11 cellular contexts compared by ENCODE assay signal in the genomic region with DNA sequence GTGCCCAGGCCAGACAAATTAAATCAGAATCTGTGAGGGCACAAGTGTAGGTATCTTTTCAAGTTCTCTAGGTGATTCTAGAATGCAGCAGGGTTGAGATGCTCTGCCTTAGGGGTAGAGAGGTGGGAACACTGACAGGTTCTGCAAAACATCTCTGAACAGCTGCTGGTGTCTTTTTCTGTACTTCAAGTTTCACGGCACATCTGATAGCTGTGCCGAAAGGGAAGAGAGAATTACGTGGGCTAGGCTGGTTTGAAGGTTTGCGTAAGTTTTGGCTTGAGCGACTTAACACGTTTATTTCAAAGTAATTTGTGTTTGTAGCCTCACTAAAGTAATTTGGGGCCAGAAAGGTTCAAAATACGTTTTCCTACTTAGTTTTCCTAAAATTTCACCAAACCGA. TPM values are rescaled to one million over a fixed set of nuclear protein-coding genes. Genes with fewer than 3 reads are reported as not detected.
DNase-seq lines count a peak whose midpoint lies in the region; ATAC-seq, FAIRE-seq and TF ChIP-seq lines count a peak whose summit lies in the region.
"Had no signal": no experiment of that assay in that cellular context is flagged by ENCODE, and none has a peak within 500 bp of the region (broad histone marks: within the 10 kb centered on the region; RNA-seq: fewer than 3 reads in every experiment).

No MANE protein-coding gene starts in this region.

- SMC1A ChIA-PET in GM12878 (lab: Charles Lee; ENCODE audit: uncharacterized antibody, unreplicated experiment) = interaction anchor here (1.0 to 15.0 kb wide), 9 partner anchors 10 to 280 kb away, joined by 3 to 324 read pairs (median 5); a partner anchor contains a TSS

- no peak for TF ChIP-seq RAD21 in GM12878 (IDR thresholded peaks at IDR 0.05; ENCODE audit: insufficient read depth, low read depth, low read length)

- BruUV-seq in GM12878 (replicated peaks; lab: Mats Ljungman, UMichigan) (no TSS peak), mammary epithelial cell (replicated peaks; lab: Mats Ljungman, UMichigan) (no TSS peak)

- in situ Hi-C loops in GM12878 (cut with MboI) = no loop called here
- in situ Hi-C loops in mammary epithelial cell (cut with MboI; ENCODE audit: low sequenced_read_pairs in 2 of 2) = no loop called here

- H3K9ac ChIP-seq in GM12878 (ENCODE audit: control insufficient read depth, insufficient read depth, low read length) = no peak overlapping the region
- no peak overlapping the region for H3K9ac ChIP-seq in mammary epithelial cell (ENCODE audit: insufficient read depth, low read length)

- TF ChIP-seq CTCF in GM12878 (IDR thresholded peaks at IDR 0.05 in 2 of 3, conservative IDR thresholded peaks at IDR 0.05 in 1 of 3; ENCODE audit: control insufficient read depth in 2 of 3, extremely low read depth in 1 of 3, insufficient read depth in 1 of 3, low read depth in 3 of 3, low read length in 3 of 3) = no peak
- no peak for TF ChIP-seq CTCF in mammary epithelial cell (conservative IDR thresholded peaks at IDR 0.05 in 1 of 2, IDR thresholded peaks at IDR 0.05 in 1 of 2; ENCODE audit: extremely low read depth in 1 of 2, insufficient read depth in 1 of 2, low read depth in 1 of 2, low read length in 2 of 2)

- no peak for TF ChIP-seq EP300 in GM12878 (IDR thresholded peaks at IDR 0.05; ENCODE audit: borderline replicate concordance in 1 of 2, control insufficient read depth in 1 of 2, low read depth in 2 of 2, low read length in 2 of 2)

- dilution Hi-C loops in mammary epithelial cell (cut with HindIII; ENCODE audit: low sequenced_read_pairs) = no loop called here

- no peak for DNase-seq in GM12878 (ENCODE audit: low read depth, low spot score)
- no peak for DNase-seq in mammary epithelial cell
- no peak for DNase-seq in posterior cingulate gyrus
- no peak for DNase-seq in AG08396 (ENCODE audit: low spot score)
- DNase-seq in DMS153 (lab: John Stamatoyannopoulos, UW) = no peak
- DNase-seq: NCI-H1930; stimulated activated CD4-positive, alpha-beta T cell treated with anti-CD3 and anti-CD28 coated beads, Interleukin-12 subunit alpha, Interleukin-12 subunit beta, amount 100 ng/mL, for 4 hours had no signal

- H3K27me3 ChIP-seq in GM12878 (replicated peaks in 1 of 2; ENCODE audit: control insufficient read depth in 2 of 2, insufficient read depth in 2 of 2, low read length in 1 of 2) (no peaks in the 10 kb centered on the region), mammary epithelial cell (ENCODE audit: insufficient read depth, low read length) (no peaks in the 10 kb centered on the region)

- H3K9me3 ChIP-seq in GM12878 (replicated peaks; ENCODE audit: control insufficient read depth, insufficient read depth, low read length) (no peaks in the 10 kb centered on the region), mammary epithelial cell (replicated peaks; ENCODE audit: insufficient read depth, low read length) (no peaks in the 10 kb centered on the region)
- H3K9me3 ChIP-seq: thoracic aorta had no signal

- H3K4me3 ChIP-seq in GM12878 = peak overlapping the region; percentile 18; the same call in 1 of the 2 replicates
- no peak overlapping the region for H3K4me3 ChIP-seq in mammary epithelial cell (replicated peaks in 1 of 3; ENCODE audit: insufficient read depth in 1 of 3, low read depth in 2 of 3, low read length in 3 of 3)
- H3K4me3 ChIP-seq: thoracic aorta had no signal

- H3K4me1 ChIP-seq in GM12878 (ENCODE audit: control insufficient read depth, insufficient read depth, low read length) = peaks cover 59% of the 10 kb centered on the region
- peaks cover 7% of the 10 kb centered on the region for H3K4me1 ChIP-seq in mammary epithelial cell (ENCODE audit: insufficient read depth, low read length)

- POLR2A ChIA-PET in GM12878 (lab: Charles Lee) = interaction anchor here (1.8 to 12.7 kb wide), 3 partner anchors 8 to 19 kb away, joined by 9 to 221 read pairs (median 14); a partner anchor contains a TSS

- 39% methylated on average over 8 of the region's 8 CpGs for WGBS in GM12878 (ENCODE audit: insufficient coverage, insufficient replicate concordance, low lambda C conversion rate, missing lambda C conversion rate)
- WGBS in mammary epithelial cell (ENCODE audit: low coverage, missing lambda C conversion rate) = 96% methylated on average over 8 of the region's 8 CpGs

- TF ChIP-seq POLR2A in GM12878 (IDR thresholded peaks at IDR 0.05; ENCODE audit: low read depth, low read length) = no peak

- no peak overlapping the region for H2AFZ ChIP-seq in GM12878 (ENCODE audit: control insufficient read depth, low read depth, low read length)
- H2AFZ ChIP-seq in mammary epithelial cell (ENCODE audit: low read depth, low read length) = no peak overlapping the region

- FAIRE-seq in GM12878 (lab: Jason Lieb, UNC) = peak; percentile 38

- intact Hi-C loops in GM12878 (cut with micrococcal nuclease; ENCODE audit: unreplicated experiment) (no loop called here), mammary epithelial cell (cut with micrococcal nuclease) (no loop called here), posterior cingulate gyrus (cut with DNase I) (no loop called here)

- H3K4me2 ChIP-seq in GM12878 (ENCODE audit: control insufficient read depth, insufficient read depth) = peak overlapping the region; percentile 9; the same call in 1 of the 2 replicates
- H3K4me2 ChIP-seq in mammary epithelial cell (ENCODE audit: insufficient read depth, low read depth, low read length) = no peak overlapping the region

- CTCF ChIA-PET in GM12878 (lab: Yijun Ruan, JAX) = interaction anchor here (0.7 to 12.5 kb wide), 9 partner anchors 9 to 177 kb away, joined by 3 to 204 read pairs (median 8); a partner anchor contains a TSS
- CTCF ChIA-PET in mammary epithelial cell (lab: Charles Lee; ENCODE audit: low non-redundant PET) = no interaction called here

- H3K27ac ChIP-seq in GM12878 (ENCODE audit: control insufficient read depth, insufficient read depth) (no peak overlapping the region), mammary epithelial cell (ENCODE audit: insufficient read depth, low read depth, low read length) (no peak overlapping the region)
- H3K27ac ChIP-seq: thoracic aorta had no signal

- H3K79me2 ChIP-seq in GM12878 (ENCODE audit: control insufficient read depth, insufficient read depth, low read length) = peaks cover 7% of the 10 kb centered on the region
- no peaks in the 10 kb centered on the region for H3K79me2 ChIP-seq in mammary epithelial cell (ENCODE audit: insufficient read depth, low read length)

- H4K20me1 ChIP-seq in GM12878 (ENCODE audit: control insufficient read depth, insufficient read depth) (no peaks in the 10 kb centered on the region), mammary epithelial cell (ENCODE audit: insufficient read depth, low read length) (no peaks in the 10 kb centered on the region)

- RAD21 ChIA-PET in GM12878 (lab: Charles Lee; ENCODE audit: unreplicated experiment) = interaction anchor here (0.7 to 2.9 kb wide), 7 partner anchors 11 to 158 kb away, joined by 3 to 30 read pairs (median 7); a partner anchor contains a TSS

- peak; percentile 67 for ATAC-seq in GM18498 (IDR thresholded peaks at IDR 0.05; ENCODE audit: unreplicated experiment)
- peak; percentile 48 for ATAC-seq in GM21381 (IDR thresholded peaks at IDR 0.05; ENCODE audit: unreplicated experiment)
- peak; percentile 55 for ATAC-seq in HG03442 (IDR thresholded peaks at IDR 0.05; ENCODE audit: unreplicated experiment)
- peak; percentile 70 for ATAC-seq in GM12878

- H3K36me3 ChIP-seq in GM12878 (ENCODE audit: control insufficient read depth in 2 of 2, insufficient read depth in 2 of 2, low read length in 1 of 2) = no peaks in the 10 kb centered on the region
- no peaks in the 10 kb centered on the region for H3K36me3 ChIP-seq in mammary epithelial cell (ENCODE audit: insufficient read depth, low read length)
- H3K36me3 ChIP-seq: thoracic aorta had no signal

RNA-seq across cellular contexts. Expression of a gene that starts 22.5 kb away (rescaled TPM):
- total RNA-seq in GM12878 (2013; cell fraction: nucleolus; rRNA removed) = 59.0 and 63.0 TPM in 2 replicates
- 26.5 and 27.2 TPM in 2 replicates for total RNA-seq in GM12878 (2014; rRNA removed)
- total RNA-seq in GM12878 (2014; rRNA removed; fragmentation: Illumina TruSeq; extraction: Trizol) = 29.3 and 30.3 TPM in 2 replicates
- 25.8 and 27.9 TPM in 2 replicates for total RNA-seq in GM12878 (2021)
- 13.2 TPM for polyA plus RNA-seq in GM12878 (2011; ENCODE audit: low read depth)
- polyA plus RNA-seq in GM12878 (2011; rRNA removed) = 18.9 and 19.1 TPM in 2 replicates
- 15.0 and 17.2 TPM in 2 replicates for polyA plus RNA-seq in GM12878 (2011; cell fraction: cytosol; rRNA removed)
- 20.8 and 23.5 TPM in 2 replicates for polyA plus RNA-seq in GM12878 (2011; cell fraction: nucleus; rRNA removed)
- polyA plus RNA-seq in GM12878 (2012) = 9.9 and 13.8 TPM in 2 replicates
- polyA plus RNA-seq in GM12878 (2014; fragmentation: Illumina TruSeq; extraction: Trizol) = 34.6 and 38.0 TPM in 2 replicates
- polyA plus RNA-seq in GM12878 (2014; fragmentation: Nextera tagmentation; extraction: Ambion mirVana) = 10 to 100 TPM in 1 of 2 experiments, 1 to 10 TPM in 1; 8.4 to 10.5 TPM
- 25.7 and 27.3 TPM in 2 replicates for polyA plus RNA-seq in GM12878 (2014; rRNA removed)
- 10 to 100 TPM; 30.4 to 34.0 TPM for polyA plus RNA-seq in GM12878 (2016; fragmentation: Nextera tagmentation; extraction: Ambion mirVana)
- 16.3 and 20.0 TPM in 2 replicates for polyA minus RNA-seq in GM12878 (2011; rRNA and poly(A)+ RNA removed)
- polyA minus RNA-seq in GM12878 (2011; cell fraction: cytosol; rRNA and poly(A)+ RNA removed) = 6.9 and 10.7 TPM in 2 replicates
- polyA minus RNA-seq in GM12878 (2011; cell fraction: nucleus; rRNA and poly(A)+ RNA removed) = 13.2 and 18.1 TPM in 2 replicates
- total RNA-seq in mammary epithelial cell = 10 to 100 TPM; 39.6 to 42.2 TPM
- polyA plus RNA-seq in mammary epithelial cell = 12.4 TPM
- polyA minus RNA-seq in mammary epithelial cell = 6.9 TPM

RNA-seq across cellular contexts. Expression of a gene that starts 48.9 kb away (rescaled TPM):
- total RNA-seq in GM12878 (2013; cell fraction: nucleolus; rRNA removed) = 6.4 and 9.0 TPM in 2 replicates
- 5.8 and 6.8 TPM in 2 replicates for total RNA-seq in GM12878 (2014; rRNA removed)
- 5.0 and 5.9 TPM in 2 replicates for total RNA-seq in GM12878 (2014; rRNA removed; fragmentation: Illumina TruSeq; extraction: Trizol)
- total RNA-seq in GM12878 (2021) = 7.1 and 7.2 TPM in 2 replicates
- 3.9 TPM for polyA plus RNA-seq in GM12878 (2011; ENCODE audit: low read depth)
- polyA plus RNA-seq in GM12878 (2011; rRNA removed) = 10.5 and 11.7 TPM in 2 replicates
- polyA plus RNA-seq in GM12878 (2011; cell fraction: cytosol; rRNA removed) = 5.0 and 8.9 TPM in 2 replicates
- polyA plus RNA-seq in GM12878 (2011; cell fraction: nucleus; rRNA removed) = 2.7 and 3.3 TPM in 2 replicates
- 3.7 and 4.2 TPM in 2 replicates for polyA plus RNA-seq in GM12878 (2012)
- 6.0 and 7.7 TPM in 2 replicates for polyA plus RNA-seq in GM12878 (2014; fragmentation: Illumina TruSeq; extraction: Trizol)
- polyA plus RNA-seq in GM12878 (2014; fragmentation: Nextera tagmentation; extraction: Ambion mirVana) = 10 to 100 TPM; 13.5 to 15.9 TPM
- 5.1 and 8.5 TPM in 2 replicates for polyA plus RNA-seq in GM12878 (2014; rRNA removed)
- 10 to 100 TPM; 24.1 to 24.7 TPM for polyA plus RNA-seq in GM12878 (2016; fragmentation: Nextera tagmentation; extraction: Ambion mirVana)
- 5.4 and 6.1 TPM in 2 replicates for polyA minus RNA-seq in GM12878 (2011; rRNA and poly(A)+ RNA removed)
- 2.7 and 3.1 TPM in 2 replicates for polyA minus RNA-seq in GM12878 (2011; cell fraction: cytosol; rRNA and poly(A)+ RNA removed)
- 0.77 and 0.97 TPM in 2 replicates for polyA minus RNA-seq in GM12878 (2011; cell fraction: nucleus; rRNA and poly(A)+ RNA removed)
- 10 to 100 TPM; 10.4 to 18.5 TPM for total RNA-seq in mammary epithelial cell
- polyA plus RNA-seq in mammary epithelial cell = 8.1 TPM
- not detected for polyA minus RNA-seq in mammary epithelial cell

RNA-seq across cellular contexts. Expression of a gene that starts 49.1 kb away (rescaled TPM):
- 19.5 and 21.7 TPM in 2 replicates for total RNA-seq in GM12878 (2013; cell fraction: nucleolus; rRNA removed)
- total RNA-seq in GM12878 (2014; rRNA removed) (9.3 and 12.6 TPM in 2 replicates), GM12878 (2014; rRNA removed; fragmentation: Illumina TruSeq; extraction: Trizol) (16.8 and 17.2 TPM in 2 replicates), GM12878 (2021) (12.2 and 14.5 TPM in 2 replicates), mammary epithelial cell (10 to 100 TPM; 15.5 to 22.1 TPM)
- polyA plus RNA-seq in GM12878 (2011; ENCODE audit: low read depth) = 6.3 TPM
- polyA plus RNA-seq in GM12878 (2011; rRNA removed) (21.2 and 23.5 TPM in 2 replicates), GM12878 (2014; fragmentation: Illumina TruSeq; extraction: Trizol) (11.7 and 15.1 TPM in 2 replicates), GM12878 (2014; fragmentation: Nextera tagmentation; extraction: Ambion mirVana) (10 to 100 TPM in 1 of 2 experiments, 1 to 10 TPM in 1; 9.1 to 16.3 TPM), GM12878 (2014; rRNA removed) (12.4 and 14.9 TPM in 2 replicates), GM12878 (2016; fragmentation: Nextera tagmentation; extraction: Ambion mirVana) (10 to 100 TPM; 13.1 to 14.0 TPM), mammary epithelial cell (12.4 TPM)
- 9.1 and 10.4 TPM in 2 replicates for polyA plus RNA-seq in GM12878 (2011; cell fraction: cytosol; rRNA removed)
- polyA plus RNA-seq in GM12878 (2011; cell fraction: nucleus; rRNA removed) = 5.2 and 8.3 TPM in 2 replicates
- 7.3 and 9.0 TPM in 2 replicates for polyA plus RNA-seq in GM12878 (2012)
- polyA minus RNA-seq in GM12878 (2011; rRNA and poly(A)+ RNA removed) = 11.8 and 19.0 TPM in 2 replicates
- 4.7 and 5.5 TPM in 2 replicates for polyA minus RNA-seq in GM12878 (2011; cell fraction: cytosol; rRNA and poly(A)+ RNA removed)
- 4.7 and 8.8 TPM in 2 replicates for polyA minus RNA-seq in GM12878 (2011; cell fraction: nucleus; rRNA and poly(A)+ RNA removed)
- 33.4 TPM for polyA minus RNA-seq in mammary epithelial cell
